ENCODE assay signal across 8 cellular contexts in the genomic region with DNA sequence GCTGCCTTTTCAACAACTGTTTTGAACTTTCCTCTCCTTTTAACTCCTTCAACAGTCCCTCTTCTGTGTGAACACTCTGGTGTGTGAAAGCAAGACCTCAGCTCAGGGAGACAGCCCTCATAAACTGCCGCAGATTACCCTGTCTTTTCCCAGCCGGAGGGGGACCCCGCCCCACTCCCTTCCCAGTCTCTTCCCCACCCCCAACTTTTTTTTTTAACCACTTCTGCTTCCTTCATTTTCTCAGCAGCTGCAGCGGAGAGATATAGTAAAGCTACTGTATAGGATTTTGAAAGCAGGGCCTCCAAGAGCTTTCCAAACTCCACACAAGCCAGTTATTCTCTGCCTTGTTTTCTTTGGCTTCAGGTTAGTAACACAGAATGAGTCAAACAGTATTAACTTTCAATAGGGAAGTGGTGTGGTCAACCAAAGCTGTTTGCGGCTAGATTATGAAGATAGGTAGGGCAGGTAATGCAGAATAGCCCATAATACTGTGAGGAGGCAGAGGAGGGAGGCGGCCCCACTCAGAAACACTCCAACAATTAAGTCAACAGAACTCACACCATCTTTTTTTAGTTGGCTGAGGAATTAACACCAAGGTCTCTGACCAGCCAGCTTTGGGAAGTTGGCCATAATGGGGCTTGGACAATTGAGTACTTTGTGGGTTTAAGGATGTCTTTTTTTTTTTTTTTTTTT.
DNase-seq lines count a peak whose midpoint lies in the region; ATAC-seq and TF ChIP-seq lines count a peak whose summit lies in the region.

No MANE protein-coding gene starts in this region.

- no peaks in the 10 kb centered on the region for H3K36me3 Mint-ChIP-seq in neural crest cell (ENCODE audit: low read depth)

- no peaks in the 10 kb centered on the region for H3K27me3 Mint-ChIP-seq in neural crest cell (ENCODE audit: low read depth)

- H3K9me3 Mint-ChIP-seq in neural crest cell: no peaks in the 10 kb centered on the region

- POLR2A ChIA-PET in RWPE1 (lab: Yijun Ruan, JAX; ENCODE audit: low non-redundant PET): interaction anchor here (0.7 to 1.0 kb wide), 3 partner anchors 15 to 41 kb away, joined by 3 to 11 read pairs (median 6); no protein-coding TSS in a partner anchor

- CTCF ChIA-PET in RWPE1 (lab: Yijun Ruan, JAX): interaction anchor here (0.5 to 1.5 kb wide), 4 partner anchors 9 to 141 kb away, joined by 4 to 7 read pairs (median 5); no protein-coding TSS in a partner anchor

- H3K27ac ChIP-seq in C4-2B (0 out of 2 replicates have a peak overlapping the region, but pooled peaks have one; percentile 12), RWPE1 (peak overlapping the region; percentile 94), coronary artery (peak overlapping the region; percentile 58 to 80)

- peak; percentile 96 for ATAC-seq in GM19043 (IDR thresholded peaks at IDR 0.05; ENCODE audit: low read depth, unreplicated experiment)
- ATAC-seq in HG03139 (IDR thresholded peaks at IDR 0.05; ENCODE audit: unreplicated experiment): peak; percentile 76

- TF ChIP-seq CTCF in C4-2B (conservative IDR thresholded peaks at IDR 0.05) (no peak), RWPE1 (conservative IDR thresholded peaks at IDR 0.05; ENCODE audit: low read depth) (no peak), coronary artery (IDR thresholded peaks at IDR 0.05) (no peak), neural crest cell (conservative IDR thresholded peaks at IDR 0.05) (no peak)

- DNase-seq in RWPE1 (ENCODE audit: low spot score) (peak; percentile 72), coronary artery (ENCODE audit: low spot score) (no peak), neural crest cell (ENCODE audit: low read depth, low spot score) (no peak), nucleus accumbens (lab: John Stamatoyannopoulos, UW) (no peak), activated gamma-delta T cell treated with Interleukin-2 at 50 U/mL for 16 hours (no peak)

- H3K4me3 Mint-ChIP-seq in neural crest cell: no peak overlapping the region

- peak overlapping the region; percentile 89 for H3K27ac Mint-ChIP-seq in neural crest cell (ENCODE audit: unreplicated experiment)

- peak overlapping the region; percentile 24 for H3K4me3 ChIP-seq in coronary artery

- H3K4me1 Mint-ChIP-seq in neural crest cell: peaks cover 22% of the 10 kb centered on the region

Comparison
In these comparisons a context has a peak if more than half of its experiments do, and no peak if none do; other contexts are left out.
1. H3K27ac ChIP-seq: peak in every context shown above with its lines; median percentile 94 in RWPE1; 69 in coronary artery; 12 in C4-2B.